In genomic region chr3:75327453-75327852, GRCh38 we compare ENCODE assay signal across 34 cellular contexts.
"Had no signal": no experiment of that assay in that cellular context is flagged by ENCODE, and none has a peak within 500 bp of the region (broad histone marks: within the 10 kb centered on the region; RNA-seq: fewer than 3 reads in every experiment).

No MANE protein-coding gene starts in this region.

- H3K9me3 ChIP-seq: adrenal gland had no signal

- H3K27ac ChIP-seq: adrenal gland, cardiac muscle cell, VCaP had no signal

- H3K4me3 ChIP-seq: adrenal gland, cardiac muscle cell had no signal

- H3K27me3 ChIP-seq: adrenal gland had no signal

- H3K4me1 ChIP-seq: adrenal gland had no signal

- ATAC-seq: activated CD8-positive, alpha-beta T cell treated with anti-CD3 and anti-CD28 coated beads for 36 hours; activated naive CD4-positive, alpha-beta T cell treated with anti-CD3 and anti-CD28 coated beads, Interleukin-2, amount 50 U/mL, for 72 hours; activated T-cell treated with anti-CD3 and anti-CD28 coated beads, Interleukin-2, amount 50 U/mL, for 4 hours; activated T-cell treated with anti-CD3 and anti-CD28 coated beads, Interleukin-2, amount 50 U/mL, for 72 hours; activated T-helper 17 cell treated with anti-CD3 and anti-CD28 coated beads, Interleukin-2, amount 50 U/mL, for 72 hours had no signal

- FAIRE-seq: astrocyte, bronchial epithelial cell, TTC549 had no signal

- DNase-seq: activated B cell treated with CpG ODN at 0.5 μM for 24 hours; activated CD4-positive, alpha-beta memory T cell treated with anti-CD3 and anti-CD28 coated beads for 36 hours; activated CD4-positive, alpha-beta T cell treated with anti-CD3 and anti-CD28 coated beads for 4 hours; activated CD4-positive, alpha-beta T cell treated with anti-CD3 and anti-CD28 coated beads, Interleukin-2, amount 10 ng/mL, durations not matched to agents 24 days and 14 days; activated CD4-positive, alpha-beta T cell treated with anti-CD3 and anti-CD28 coated beads, Interleukin-2, amount 50 U/mL, for 1 hour; activated CD4-positive, alpha-beta T cell treated with anti-CD3 and anti-CD28 coated beads, Interleukin-2, amount 50 U/mL, for 4 hours; activated CD4-positive, CD25-positive, alpha-beta regulatory T cell treated with anti-CD3 and anti-CD28 coated beads, Interleukin-2, amount 50 U/mL, for 72 hours; activated CD8-positive, alpha-beta memory T cell treated with anti-CD3 and anti-CD28 coated beads, Interleukin-2, amount 50 U/mL, for 4 hours; activated CD8-positive, alpha-beta T cell treated with anti-CD3 and anti-CD28 coated beads for 36 hours; activated effector memory CD4-positive, alpha-beta T cell treated with anti-CD3 and anti-CD28 coated beads, Interleukin-2, amount 50 U/mL, for 16 hours; activated gamma-delta T cell treated with Interleukin-2 at 50 U/mL for 16 hours; activated naive CD4-positive, alpha-beta T cell; activated naive CD4-positive, alpha-beta T cell treated with anti-CD3 and anti-CD28 coated beads for 36 hours; activated naive CD4-positive, alpha-beta T cell treated with anti-CD3 and anti-CD28 coated beads, Interleukin-2, amount 50 U/mL, for 16 hours; activated naive CD8-positive, alpha-beta T cell treated with anti-CD3 and anti-CD28 coated beads for 36 hours; activated T-cell treated with anti-CD3 and anti-CD28 coated beads for 4 hours; activated T-cell treated with anti-CD3 and anti-CD28 coated beads, Interleukin-2, amount 50 U/mL, for 1 hour; activated T-cell treated with anti-CD3 and anti-CD28 coated beads, Interleukin-2, amount 50 U/mL, for 4 hours; activated T-cell treated with anti-CD3 and anti-CD28 coated beads, Interleukin-2, amount 50 U/mL, for 72 hours; adrenal gland; amniotic stem cell; aorta; caudate nucleus; cerebellar nuclear complex; T-helper 1 cell; T-helper 2 cell; T-helper 9 cell had no signal

- H3K36me3 ChIP-seq: adrenal gland, cardiac muscle cell had no signal
